In the genomic region with DNA sequence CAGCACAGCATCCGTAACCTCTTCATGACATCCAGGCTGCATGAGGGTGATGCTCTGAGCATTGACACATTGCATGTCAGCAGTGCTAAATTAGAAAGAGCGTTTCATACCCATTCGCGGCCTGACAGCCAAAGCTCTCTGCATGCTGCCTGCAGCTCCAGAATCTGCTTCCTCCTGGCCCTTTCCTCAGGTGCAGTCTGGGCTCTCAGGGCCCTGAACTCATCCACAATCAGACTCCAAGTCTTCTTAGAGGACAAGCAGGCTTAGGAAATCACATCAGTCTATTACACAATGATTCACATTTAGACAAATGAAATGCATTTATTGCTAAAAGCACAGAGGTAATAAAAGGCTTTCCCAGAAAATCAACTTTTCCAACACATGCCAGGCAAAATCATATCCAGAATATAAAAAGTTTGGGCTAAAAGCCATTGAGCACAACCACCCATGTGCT, we compare ENCODE assay signal across 1 cellular context.
TF ChIP-seq lines count a peak whose summit lies in the region.

No MANE protein-coding gene starts in this region.

TF ChIP-seq in HepG2, 621 proteins besides CTCF, POLR2A, EP300 and RAD21 (continued from another document):
- TF ChIP-seq, protein P1, sequence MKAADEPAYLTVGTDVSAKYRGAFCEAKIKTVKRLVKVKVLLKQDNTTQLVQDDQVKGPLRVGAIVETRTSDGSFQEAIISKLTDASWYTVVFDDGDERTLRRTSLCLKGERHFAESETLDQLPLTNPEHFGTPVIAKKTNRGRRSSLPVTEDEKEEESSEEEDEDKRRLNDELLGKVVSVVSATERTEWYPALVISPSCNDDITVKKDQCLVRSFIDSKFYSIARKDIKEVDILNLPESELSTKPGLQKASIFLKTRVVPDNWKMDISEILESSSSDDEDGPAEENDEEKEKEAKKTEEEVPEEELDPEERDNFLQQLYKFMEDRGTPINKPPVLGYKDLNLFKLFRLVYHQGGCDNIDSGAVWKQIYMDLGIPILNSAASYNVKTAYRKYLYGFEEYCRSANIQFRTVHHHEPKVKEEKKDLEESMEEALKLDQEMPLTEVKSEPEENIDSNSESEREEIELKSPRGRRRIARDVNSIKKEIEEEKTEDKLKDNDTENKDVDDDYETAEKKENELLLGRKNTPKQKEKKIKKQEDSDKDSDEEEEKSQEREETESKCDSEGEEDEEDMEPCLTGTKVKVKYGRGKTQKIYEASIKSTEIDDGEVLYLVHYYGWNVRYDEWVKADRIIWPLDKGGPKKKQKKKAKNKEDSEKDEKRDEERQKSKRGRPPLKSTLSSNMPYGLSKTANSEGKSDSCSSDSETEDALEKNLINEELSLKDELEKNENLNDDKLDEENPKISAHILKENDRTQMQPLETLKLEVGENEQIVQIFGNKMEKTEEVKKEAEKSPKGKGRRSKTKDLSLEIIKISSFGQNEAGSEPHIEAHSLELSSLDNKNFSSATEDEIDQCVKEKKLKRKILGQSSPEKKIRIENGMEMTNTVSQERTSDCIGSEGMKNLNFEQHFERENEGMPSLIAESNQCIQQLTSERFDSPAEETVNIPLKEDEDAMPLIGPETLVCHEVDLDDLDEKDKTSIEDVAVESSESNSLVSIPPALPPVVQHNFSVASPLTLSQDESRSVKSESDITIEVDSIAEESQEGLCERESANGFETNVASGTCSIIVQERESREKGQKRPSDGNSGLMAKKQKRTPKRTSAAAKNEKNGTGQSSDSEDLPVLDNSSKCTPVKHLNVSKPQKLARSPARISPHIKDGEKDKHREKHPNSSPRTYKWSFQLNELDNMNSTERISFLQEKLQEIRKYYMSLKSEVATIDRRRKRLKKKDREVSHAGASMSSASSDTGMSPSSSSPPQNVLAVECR (CRISPR knock-in tag; IDR thresholded peaks at IDR 0.05; ENCODE audit: borderline replicate concordance) = no peak
- no peak for TF ChIP-seq TAF1 (CRISPR knock-in tag; IDR thresholded peaks at IDR 0.05)
- TF ChIP-seq ZNF264 (CRISPR knock-in tag; IDR thresholded peaks at IDR 0.05) = no peak
- TF ChIP-seq, protein P2, sequence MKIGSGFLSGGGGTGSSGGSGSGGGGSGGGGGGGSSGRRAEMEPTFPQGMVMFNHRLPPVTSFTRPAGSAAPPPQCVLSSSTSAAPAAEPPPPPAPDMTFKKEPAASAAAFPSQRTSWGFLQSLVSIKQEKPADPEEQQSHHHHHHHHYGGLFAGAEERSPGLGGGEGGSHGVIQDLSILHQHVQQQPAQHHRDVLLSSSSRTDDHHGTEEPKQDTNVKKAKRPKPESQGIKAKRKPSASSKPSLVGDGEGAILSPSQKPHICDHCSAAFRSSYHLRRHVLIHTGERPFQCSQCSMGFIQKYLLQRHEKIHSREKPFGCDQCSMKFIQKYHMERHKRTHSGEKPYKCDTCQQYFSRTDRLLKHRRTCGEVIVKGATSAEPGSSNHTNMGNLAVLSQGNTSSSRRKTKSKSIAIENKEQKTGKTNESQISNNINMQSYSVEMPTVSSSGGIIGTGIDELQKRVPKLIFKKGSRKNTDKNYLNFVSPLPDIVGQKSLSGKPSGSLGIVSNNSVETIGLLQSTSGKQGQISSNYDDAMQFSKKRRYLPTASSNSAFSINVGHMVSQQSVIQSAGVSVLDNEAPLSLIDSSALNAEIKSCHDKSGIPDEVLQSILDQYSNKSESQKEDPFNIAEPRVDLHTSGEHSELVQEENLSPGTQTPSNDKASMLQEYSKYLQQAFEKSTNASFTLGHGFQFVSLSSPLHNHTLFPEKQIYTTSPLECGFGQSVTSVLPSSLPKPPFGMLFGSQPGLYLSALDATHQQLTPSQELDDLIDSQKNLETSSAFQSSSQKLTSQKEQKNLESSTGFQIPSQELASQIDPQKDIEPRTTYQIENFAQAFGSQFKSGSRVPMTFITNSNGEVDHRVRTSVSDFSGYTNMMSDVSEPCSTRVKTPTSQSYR (CRISPR knock-in tag; IDR thresholded peaks at IDR 0.05; ENCODE audit: borderline replicate concordance) = no peak
- TF ChIP-seq, protein P3, sequence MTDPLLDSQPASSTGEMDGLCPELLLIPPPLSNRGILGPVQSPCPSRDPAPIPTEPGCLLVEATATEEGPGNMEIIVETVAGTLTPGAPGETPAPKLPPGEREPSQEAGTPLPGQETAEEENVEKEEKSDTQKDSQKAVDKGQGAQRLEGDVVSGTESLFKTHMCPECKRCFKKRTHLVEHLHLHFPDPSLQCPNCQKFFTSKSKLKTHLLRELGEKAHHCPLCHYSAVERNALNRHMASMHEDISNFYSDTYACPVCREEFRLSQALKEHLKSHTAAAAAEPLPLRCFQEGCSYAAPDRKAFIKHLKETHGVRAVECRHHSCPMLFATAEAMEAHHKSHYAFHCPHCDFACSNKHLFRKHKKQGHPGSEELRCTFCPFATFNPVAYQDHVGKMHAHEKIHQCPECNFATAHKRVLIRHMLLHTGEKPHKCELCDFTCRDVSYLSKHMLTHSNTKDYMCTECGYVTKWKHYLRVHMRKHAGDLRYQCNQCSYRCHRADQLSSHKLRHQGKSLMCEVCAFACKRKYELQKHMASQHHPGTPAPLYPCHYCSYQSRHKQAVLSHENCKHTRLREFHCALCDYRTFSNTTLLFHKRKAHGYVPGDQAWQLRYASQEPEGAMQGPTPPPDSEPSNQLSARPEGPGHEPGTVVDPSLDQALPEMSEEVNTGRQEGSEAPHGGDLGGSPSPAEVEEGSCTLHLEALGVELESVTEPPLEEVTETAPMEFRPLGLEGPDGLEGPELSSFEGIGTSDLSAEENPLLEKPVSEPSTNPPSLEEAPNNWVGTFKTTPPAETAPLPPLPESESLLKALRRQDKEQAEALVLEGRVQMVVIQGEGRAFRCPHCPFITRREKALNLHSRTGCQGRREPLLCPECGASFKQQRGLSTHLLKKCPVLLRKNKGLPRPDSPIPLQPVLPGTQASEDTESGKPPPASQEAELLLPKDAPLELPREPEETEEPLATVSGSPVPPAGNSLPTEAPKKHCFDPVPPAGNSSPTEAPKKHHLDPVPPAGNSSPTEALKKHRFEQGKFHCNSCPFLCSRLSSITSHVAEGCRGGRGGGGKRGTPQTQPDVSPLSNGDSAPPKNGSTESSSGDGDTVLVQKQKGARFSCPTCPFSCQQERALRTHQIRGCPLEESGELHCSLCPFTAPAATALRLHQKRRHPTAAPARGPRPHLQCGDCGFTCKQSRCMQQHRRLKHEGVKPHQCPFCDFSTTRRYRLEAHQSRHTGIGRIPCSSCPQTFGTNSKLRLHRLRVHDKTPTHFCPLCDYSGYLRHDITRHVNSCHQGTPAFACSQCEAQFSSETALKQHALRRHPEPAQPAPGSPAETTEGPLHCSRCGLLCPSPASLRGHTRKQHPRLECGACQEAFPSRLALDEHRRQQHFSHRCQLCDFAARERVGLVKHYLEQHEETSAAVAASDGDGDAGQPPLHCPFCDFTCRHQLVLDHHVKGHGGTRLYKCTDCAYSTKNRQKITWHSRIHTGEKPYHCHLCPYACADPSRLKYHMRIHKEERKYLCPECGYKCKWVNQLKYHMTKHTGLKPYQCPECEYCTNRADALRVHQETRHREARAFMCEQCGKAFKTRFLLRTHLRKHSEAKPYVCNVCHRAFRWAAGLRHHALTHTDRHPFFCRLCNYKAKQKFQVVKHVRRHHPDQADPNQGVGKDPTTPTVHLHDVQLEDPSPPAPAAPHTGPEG (CRISPR knock-in tag; IDR thresholded peaks at IDR 0.05) = no peak
- TF ChIP-seq SMAD9 (CRISPR knock-in tag; IDR thresholded peaks at IDR 0.05) = no peak
- no peak for TF ChIP-seq MXI1 (IDR thresholded peaks at IDR 0.05; ENCODE audit: borderline replicate concordance, low read depth, low read length)
- no peak for TF ChIP-seq ZNF260 (CRISPR knock-in tag; IDR thresholded peaks at IDR 0.05; ENCODE audit: borderline replicate concordance, low read depth)
- TF ChIP-seq BRD4 (CRISPR knock-in tag; IDR thresholded peaks at IDR 0.05) = no peak
